ENCODE assay signal across 32 cellular contexts in the genomic region with DNA sequence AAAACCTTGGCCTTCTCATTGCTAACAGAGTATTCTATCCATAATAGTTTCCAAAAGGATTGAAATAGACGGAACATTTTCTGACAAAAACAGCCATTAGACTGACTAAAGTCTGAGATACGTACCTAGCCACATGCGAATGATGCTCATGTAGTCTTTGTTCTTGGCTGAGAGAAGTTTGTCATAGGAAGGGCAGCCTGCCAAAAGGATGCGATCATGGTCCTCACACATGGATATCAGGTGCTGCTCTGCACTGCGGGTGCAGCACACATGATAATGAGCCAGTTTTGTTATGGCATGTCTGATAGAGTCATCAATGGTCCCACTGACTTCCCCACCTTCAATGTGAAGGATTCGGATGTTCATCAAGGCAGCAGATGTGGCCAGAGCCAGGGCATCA.
"Had no signal": no experiment of that assay in that cellular context is flagged by ENCODE, and none has a peak within 500 bp of the region (broad histone marks: within the 10 kb centered on the region; RNA-seq: fewer than 3 reads in every experiment).

No MANE protein-coding gene starts in this region.

- H3K36me3 ChIP-seq: ovary, prostate gland had no signal

- DNase-seq: activated CD4-positive, alpha-beta T cell treated with anti-CD3 and anti-CD28 coated beads for 48 hours; activated CD4-positive, alpha-beta T cell treated with anti-CD3 and anti-CD28 coated beads, Interleukin-2, amount 50 U/mL, for 48 hours; activated CD8-positive, alpha-beta memory T cell treated with anti-CD3 and anti-CD28 coated beads for 24 hours; activated effector memory CD4-positive, alpha-beta T cell treated with anti-CD3 and anti-CD28 coated beads, Interleukin-2, amount 50 U/mL, for 16 hours; activated naive CD4-positive, alpha-beta T cell treated with anti-CD3 and anti-CD28 coated beads for 36 hours; activated naive CD8-positive, alpha-beta T cell treated with anti-CD3 and anti-CD28 coated beads for 36 hours; adrenal gland; aorta; left ventricle myocardium superior; mucosa of descending colon; ovary; retina; stimulated activated CD4-positive, alpha-beta T cell treated with anti-CD3 and anti-CD28 coated beads, Interleukin-12 subunit alpha, Interleukin-12 subunit beta, amount 100 ng/mL, for 4 hours; stimulated activated CD4-positive, alpha-beta T cell treated with anti-CD3 and anti-CD28 coated beads, Interleukin-4, amount 100 ng/mL, for 24 hours; T-helper 9 cell; trophoblast cell had no signal

- H3K27ac ChIP-seq: adrenal gland, ovary, prostate gland, skin epidermis, thoracic aorta, VCaP had no signal

- H3K9me3 ChIP-seq: adrenal gland, mucosa of descending colon, ovary, prostate gland, thoracic aorta had no signal

- H3K27me3 ChIP-seq: adrenal gland, ovary had no signal

- H3K9me3 Mint-ChIP-seq: activated naive CD4-positive, alpha-beta T cell treated with anti-CD3 and anti-CD28 coated beads for 36 hours; activated naive CD8-positive, alpha-beta T cell treated with anti-CD3 and anti-CD28 coated beads for 36 hours; nephron; stimulated activated effector memory CD8-positive, alpha-beta T cell treated with anti-CD3 and anti-CD28 coated beads, Interleukin-12 subunit alpha, Interleukin-12 subunit beta, amount 100 ng/mL, for 72 hours; stimulated activated naive CD8-positive, alpha-beta T cell treated with anti-CD3 and anti-CD28 coated beads, Interleukin-15, Interleukin-2, amounts not matched to agents 100 ng/mL and 50 ng/mL, for 24 hours had no signal

- H3K4me3 ChIP-seq: adrenal gland, mucosa of descending colon, ovary, prostate gland, skin epidermis, thoracic aorta had no signal

- H3K4me1 Mint-ChIP-seq: brain had no signal

- H3K27ac Mint-ChIP-seq: activated naive CD4-positive, alpha-beta T cell treated with anti-CD3 and anti-CD28 coated beads for 36 hours; activated naive CD8-positive, alpha-beta T cell treated with anti-CD3 and anti-CD28 coated beads for 36 hours; nephron; stimulated activated effector memory CD8-positive, alpha-beta T cell treated with anti-CD3 and anti-CD28 coated beads, Interleukin-12 subunit alpha, Interleukin-12 subunit beta, amount 100 ng/mL, for 72 hours; stimulated activated naive CD8-positive, alpha-beta T cell treated with anti-CD3 and anti-CD28 coated beads, Interleukin-15, Interleukin-2, amounts not matched to agents 100 ng/mL and 50 ng/mL, for 24 hours had no signal

- H3K27me3 Mint-ChIP-seq: activated naive CD8-positive, alpha-beta T cell treated with anti-CD3 and anti-CD28 coated beads for 36 hours; brain; stimulated activated naive CD8-positive, alpha-beta T cell treated with anti-CD3 and anti-CD28 coated beads, Interleukin-15, Interleukin-2, amounts not matched to agents 100 ng/mL and 50 ng/mL, for 24 hours had no signal

- H3K4me1 ChIP-seq: prostate gland had no signal

- FAIRE-seq: endothelial cell of umbilical vein, frontal cortex, islet of Langerhans, TTC549, urothelium cell line had no signal

- ATAC-seq: activated CD4-positive, CD25-positive, alpha-beta regulatory T cell treated with anti-CD3 and anti-CD28 coated beads, Interleukin-2, amount 50 U/mL, for 24 hours; esophagus mucosa; left ventricle myocardium superior; mucosa of descending colon; sciatic nerve; stimulated activated effector memory CD8-positive, alpha-beta T cell treated with anti-CD3 and anti-CD28 coated beads, Interleukin-12 subunit alpha, Interleukin-12 subunit beta, amount 100 ng/mL, for 72 hours had no signal

- H3K4me3 Mint-ChIP-seq: activated naive CD4-positive, alpha-beta T cell treated with anti-CD3 and anti-CD28 coated beads for 36 hours; activated naive CD8-positive, alpha-beta T cell treated with anti-CD3 and anti-CD28 coated beads for 36 hours; brain; nephron; stimulated activated effector memory CD8-positive, alpha-beta T cell treated with anti-CD3 and anti-CD28 coated beads, Interleukin-12 subunit alpha, Interleukin-12 subunit beta, amount 100 ng/mL, for 72 hours; stimulated activated naive CD8-positive, alpha-beta T cell treated with anti-CD3 and anti-CD28 coated beads, Interleukin-15, Interleukin-2, amounts not matched to agents 100 ng/mL and 50 ng/mL, for 24 hours had no signal
